10 cellular contexts compared by ENCODE assay signal in the genomic region with DNA sequence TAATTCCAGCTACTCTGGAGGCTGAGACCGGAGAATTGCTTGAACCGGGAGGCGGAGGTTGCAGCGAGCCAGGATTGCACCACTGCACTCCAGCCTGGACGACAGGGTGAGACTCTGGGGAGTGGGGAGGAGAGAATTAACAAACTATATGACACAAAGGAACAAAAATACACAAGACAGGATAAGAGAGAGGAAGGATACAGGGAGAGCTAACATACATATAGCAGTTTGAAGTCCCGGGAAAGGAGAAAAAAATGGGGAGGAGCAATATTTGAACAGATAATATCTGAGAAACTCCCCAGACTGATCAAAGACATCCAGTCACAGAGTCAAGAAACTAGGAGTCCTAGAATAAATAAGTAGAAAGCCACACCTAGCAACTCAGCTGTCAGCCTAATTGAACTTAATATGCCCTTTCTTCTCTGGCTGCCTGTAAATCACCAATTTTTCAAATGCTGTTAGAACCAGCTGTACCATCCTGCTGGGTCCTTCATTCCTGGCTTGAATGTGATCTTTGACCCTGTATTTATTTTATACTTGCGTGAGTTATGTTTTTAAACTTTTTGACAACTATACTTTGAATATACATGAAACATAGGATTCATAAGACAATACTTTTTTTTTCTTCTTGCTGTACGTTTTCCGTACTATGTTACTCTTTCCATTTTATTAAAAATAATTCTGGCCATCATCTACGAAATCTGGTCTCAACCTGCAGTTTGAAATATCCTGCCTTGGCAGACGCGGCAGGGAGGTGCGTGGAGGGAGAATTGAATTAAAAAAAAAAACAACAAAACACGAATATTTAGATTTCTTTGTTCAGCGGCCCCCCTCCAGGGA.
A peak's percentile ranks its signal among the peaks of the same experiment; 100 is the strongest.
DNase-seq lines count a peak whose midpoint lies in the region; ATAC-seq and TF ChIP-seq lines count a peak whose summit lies in the region.
"Had no signal": no experiment of that assay in that cellular context is flagged by ENCODE, and none has a peak within 500 bp of the region (broad histone marks: within the 10 kb centered on the region; RNA-seq: fewer than 3 reads in every experiment).

No MANE protein-coding gene starts in this region.

- DNase-seq in GM13977 (ENCODE audit: low spot score) (peak; percentile 28), WERI-Rb-1 (no peak), iPS DF 6.9 (ENCODE audit: low read depth, low spot score) (no peak), retinal pigment epithelial cell (ENCODE audit: low read depth) (no peak), MV-4-11 (lab: John Stamatoyannopoulos, UW) (no peak)
- no peak for DNase-seq in effector memory CD8-positive, alpha-beta T cell
- DNase-seq in effector CD8-positive, alpha-beta T cell (lab: John Stamatoyannopoulos, UW) = no peak
- DNase-seq: activated CD4-positive, alpha-beta memory T cell treated with anti-CD3 and anti-CD28 coated beads for 36 hours; Karpas-422 had no signal

- no CpG with 5 or more reads among the region's 15 CpGs for WGBS in iPS DF 6.9 (ENCODE audit: insufficient coverage, insufficient read length)

- peaks cover 1 to 6% of the 10 kb centered on the region in 2 donors for H3K4me1 Mint-ChIP-seq in effector memory CD8-positive, alpha-beta T cell (ENCODE audit: low read depth in 2 of 2)

- no peak overlapping the region for H3K27ac Mint-ChIP-seq in effector memory CD8-positive, alpha-beta T cell
- H3K27ac Mint-ChIP-seq: activated CD4-positive, alpha-beta memory T cell treated with anti-CD3 and anti-CD28 coated beads for 36 hours had no signal

- no peaks in the 10 kb centered on the region for H3K36me3 Mint-ChIP-seq in effector memory CD8-positive, alpha-beta T cell (ENCODE audit: insufficient read depth)

- H3K9me3 Mint-ChIP-seq in effector memory CD8-positive, alpha-beta T cell = peaks cover 7 to 15% of the 10 kb centered on the region in 2 donors

- no peak for ATAC-seq in effector memory CD8-positive, alpha-beta T cell (replicated peaks)
- ATAC-seq in HG03354 (IDR thresholded peaks at IDR 0.05; ENCODE audit: poor library complexity, severe bottlenecking, unreplicated experiment) = no peak

- H3K4me1 ChIP-seq in iPS DF 6.9 (ENCODE audit: control insufficient read depth, insufficient read depth, low read length) = no peaks in the 10 kb centered on the region

- no peak for TF ChIP-seq CTCF in GM13977 (IDR thresholded peaks at IDR 0.05; ENCODE audit: extremely low read depth, insufficient read depth, missing control alignments)
- TF ChIP-seq CTCF in WERI-Rb-1 (IDR thresholded peaks at IDR 0.05; ENCODE audit: low read depth, low read length) = no peak
- TF ChIP-seq CTCF in retinal pigment epithelial cell (conservative IDR thresholded peaks at IDR 0.05; ENCODE audit: low read depth, low read length) = no peak

- H3K4me3 ChIP-seq in WERI-Rb-1 (ENCODE audit: low read depth, low read length) (peak overlapping the region; percentile 59), iPS DF 6.9 (ENCODE audit: low read length) (peak overlapping the region; percentile 58; the same call in 1 of the 2 replicates), retinal pigment epithelial cell (ENCODE audit: low read length) (peak overlapping the region; percentile 76)

- in situ Hi-C loops in GM13977 (cut with MboI; ENCODE audit: low pct_unique_long_range_greater_than_20kb, low sequenced_read_pairs, unreplicated experiment) = no loop called here

- peaks cover 47 to 74% of the 10 kb centered on the region in 2 donors for H3K27me3 Mint-ChIP-seq in effector memory CD8-positive, alpha-beta T cell

- H3K27me3 ChIP-seq in WERI-Rb-1 (ENCODE audit: insufficient read depth, low read depth, severe bottlenecking) (no peaks in the 10 kb centered on the region), iPS DF 6.9 (ENCODE audit: control insufficient read depth, insufficient read depth, low read length) (peaks cover 8% of the 10 kb centered on the region; the same call in 1 of the 2 replicates)

- H3K36me3 ChIP-seq in WERI-Rb-1 (no peaks in the 10 kb centered on the region), iPS DF 6.9 (ENCODE audit: control insufficient read depth, insufficient read depth, low read length) (no peaks in the 10 kb centered on the region)

- H3K4me3 Mint-ChIP-seq in effector memory CD8-positive, alpha-beta T cell = peak overlapping the region in 1 of 2 donors; percentile 24
- H3K4me3 Mint-ChIP-seq: activated CD4-positive, alpha-beta memory T cell treated with anti-CD3 and anti-CD28 coated beads for 36 hours had no signal

- H3K27ac ChIP-seq in WERI-Rb-1 (peak overlapping the region; percentile 89), iPS DF 6.9 (ENCODE audit: low read length) (no peak overlapping the region)

- H3K9me3 ChIP-seq in WERI-Rb-1 (ENCODE audit: severe bottlenecking) (peaks cover 13% of the 10 kb centered on the region), iPS DF 6.9 (ENCODE audit: control insufficient read depth, insufficient read depth, low read length) (no peaks in the 10 kb centered on the region)
